ENCODE assay signal across 11 cellular contexts in the genomic region with DNA sequence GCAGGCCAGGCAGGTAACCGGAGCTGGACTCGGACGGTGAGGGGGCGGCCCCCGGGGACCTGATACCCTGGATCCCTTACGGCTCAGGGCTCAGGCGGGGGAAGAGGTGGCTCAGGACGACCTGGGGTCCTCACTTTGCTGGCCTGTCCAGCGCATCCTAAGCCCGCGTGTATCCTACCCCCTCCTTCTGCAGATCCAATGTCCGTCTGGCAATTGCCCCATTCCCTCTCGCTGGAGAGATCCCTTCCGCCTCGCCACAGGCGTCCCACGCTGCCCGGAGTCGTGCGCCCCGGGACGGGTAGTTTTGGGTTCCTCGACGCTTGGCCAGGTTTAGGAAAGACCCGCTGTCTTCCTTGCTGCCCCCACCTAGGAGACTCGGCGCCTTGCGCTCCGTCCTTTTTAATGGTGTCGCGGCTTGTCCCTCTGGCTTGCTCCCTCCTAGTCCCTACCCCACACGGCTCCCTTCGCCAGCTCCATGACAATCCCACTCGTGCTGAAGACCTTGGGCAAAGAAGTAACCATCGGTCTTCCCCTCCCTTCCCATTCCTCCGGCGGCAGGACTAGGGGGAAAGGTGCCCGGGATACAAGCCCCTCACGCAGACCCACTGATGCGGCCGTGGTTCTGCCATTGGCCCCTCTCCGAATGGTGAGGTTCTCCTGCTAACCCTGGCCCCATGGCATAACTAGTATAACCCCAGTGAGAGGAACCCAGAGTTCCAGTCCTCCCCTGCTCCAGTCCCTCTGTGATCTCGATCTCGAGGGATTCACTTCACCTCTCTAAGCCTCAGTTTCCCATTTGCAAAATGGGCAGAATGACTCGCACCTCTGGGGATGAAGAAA.
DNase-seq lines count a peak whose midpoint lies in the region; ATAC-seq and TF ChIP-seq lines count a peak whose summit lies in the region.
"Had no signal": no experiment of that assay in that cellular context is flagged by ENCODE, and none has a peak within 500 bp of the region (broad histone marks: within the 10 kb centered on the region; RNA-seq: fewer than 3 reads in every experiment).

No MANE protein-coding gene starts in this region.

- H3K9ac ChIP-seq in iPS-18a (ENCODE audit: low read length) = no peak overlapping the region
- no peak overlapping the region for H3K9ac ChIP-seq in skeletal muscle tissue (ENCODE audit: low read depth in 1 of 3, low read length in 3 of 3)

- intact Hi-C loops in sigmoid colon (cut with DNase I) = no loop called here

- H3K4me3 Mint-ChIP-seq in T-helper 2 cell treated with Interferon-gamma antibody and Interleukin-4, amounts not matched to agents 5 μg/mL and 100 μg/mL, for 36 hours = peak overlapping the region; percentile 63
- peak overlapping the region; percentile 6 for H3K4me3 Mint-ChIP-seq in activated CD8-positive, alpha-beta T cell treated with anti-CD3 and anti-CD28 coated beads, Interleukin-2, amount 10 ng/mL, durations not matched to agents 7 days and 5 days

- CTCF ChIA-PET in activated CD8-positive, alpha-beta T cell treated with anti-CD3 and anti-CD28 coated beads, Interleukin-2, amount 10 ng/mL, durations not matched to agents 7 days and 5 days (lab: Charles Lee) = interaction anchor here (1.4 kb wide), 1 partner anchor 43 kb away, joined by 5 read pairs; no protein-coding TSS in a partner anchor

- no peak for ATAC-seq in activated CD8-positive, alpha-beta T cell treated with anti-CD3 and anti-CD28 coated beads, Interleukin-2, amount 10 ng/mL, durations not matched to agents 7 days and 5 days

- no peak for DNase-seq in T-helper 2 cell treated with Interferon-gamma antibody and Interleukin-4, amounts not matched to agents 5 μg/mL and 100 μg/mL, for 36 hours (ENCODE audit: low spot score)
- DNase-seq in T-helper 2 cell (no peak), SHP77 treated with DMSO at 0.1 percent for 48 hours (lab: John Stamatoyannopoulos, UW) (no peak), MG63 (no peak), sigmoid colon (no peak)
- DNase-seq in activated CD8-positive, alpha-beta T cell treated with anti-CD3 and anti-CD28 coated beads, Interleukin-2, amount 10 ng/mL, durations not matched to agents 7 days and 5 days = no peak
- DNase-seq: effector memory CD4-positive, alpha-beta T cell; NCI-H446 had no signal

- TF ChIP-seq CTCF in sigmoid colon (IDR thresholded peaks at IDR 0.05) = no peak

- H3K9me3 ChIP-seq in iPS-18a (ENCODE audit: control insufficient read depth, low read depth, low read length) = no peaks in the 10 kb centered on the region
- no peaks in the 10 kb centered on the region for H3K9me3 ChIP-seq in skeletal muscle tissue (ENCODE audit: control insufficient read depth in 3 of 3, low read length in 3 of 3)
- no peaks in the 10 kb centered on the region for H3K9me3 ChIP-seq in MG63
- no peaks in the 10 kb centered on the region for H3K9me3 ChIP-seq in sigmoid colon
- H3K9me3 ChIP-seq: right atrium auricular region had no signal

- H3K4me3 ChIP-seq in iPS-18a (ENCODE audit: low read length) = peak overlapping the region; percentile 65
- peak overlapping the region in 2 of 3 donors; percentile 26 to 29 for H3K4me3 ChIP-seq in skeletal muscle tissue (ENCODE audit: low read length in 3 of 3)
- H3K4me3 ChIP-seq in MG63 = no peak overlapping the region
- no peak overlapping the region for H3K4me3 ChIP-seq in sigmoid colon

- H3K4me1 ChIP-seq in iPS-18a (ENCODE audit: control insufficient read depth, low read depth, low read length) (peaks cover 32% of the 10 kb centered on the region), skeletal muscle tissue (ENCODE audit: control insufficient read depth in 3 of 3, insufficient read depth in 3 of 3, low read length in 3 of 3) (peaks cover 31 to 48% (median 32%) of the 10 kb centered on the region in 3 donors), sigmoid colon (peaks cover 0 to 77% (median 75%) of the 10 kb centered on the region in 4 donors)

- no peak for TF ChIP-seq EP300 in sigmoid colon (IDR thresholded peaks at IDR 0.05)

- H3K36me3 Mint-ChIP-seq in T-helper 2 cell treated with Interferon-gamma antibody and Interleukin-4, amounts not matched to agents 5 μg/mL and 100 μg/mL, for 36 hours (ENCODE audit: low read depth) = no peaks in the 10 kb centered on the region
- H3K36me3 Mint-ChIP-seq in activated CD8-positive, alpha-beta T cell treated with anti-CD3 and anti-CD28 coated beads, Interleukin-2, amount 10 ng/mL, durations not matched to agents 7 days and 5 days (ENCODE audit: low read depth) = no peaks in the 10 kb centered on the region

- no peak for TF ChIP-seq POLR2A in sigmoid colon (IDR thresholded peaks at IDR 0.05)

- WGBS in sigmoid colon, 2 donors = 6% methylated on average over 45 of the region's 45 CpGs

- peaks cover 80% of the 10 kb centered on the region for H3K27me3 Mint-ChIP-seq in T-helper 2 cell treated with Interferon-gamma antibody and Interleukin-4, amounts not matched to agents 5 μg/mL and 100 μg/mL, for 36 hours (ENCODE audit: low read depth)
- peaks cover 75% of the 10 kb centered on the region for H3K27me3 Mint-ChIP-seq in activated CD8-positive, alpha-beta T cell treated with anti-CD3 and anti-CD28 coated beads, Interleukin-2, amount 10 ng/mL, durations not matched to agents 7 days and 5 days (ENCODE audit: low read depth)

- H3K27me3 ChIP-seq in iPS-18a (ENCODE audit: control insufficient read depth, insufficient read depth, low read length) = peaks cover 94% of the 10 kb centered on the region
- H3K27me3 ChIP-seq in skeletal muscle tissue (ENCODE audit: control insufficient read depth in 3 of 3, insufficient read depth in 3 of 3, low read length in 3 of 3) = peaks cover 82 to 90% (median 85%) of the 10 kb centered on the region in 3 donors
- H3K27me3 ChIP-seq in MG63 = peaks cover 3% of the 10 kb centered on the region; the same call in 1 of the 2 replicates
- H3K27me3 ChIP-seq in sigmoid colon = peaks cover 81 to 100% (median 100%) of the 10 kb centered on the region in 3 donors

- POLR2A ChIA-PET in activated CD8-positive, alpha-beta T cell treated with anti-CD3 and anti-CD28 coated beads, Interleukin-2, amount 10 ng/mL, durations not matched to agents 7 days and 5 days (lab: Charles Lee) = no interaction called here

- H3K27ac Mint-ChIP-seq in T-helper 2 cell treated with Interferon-gamma antibody and Interleukin-4, amounts not matched to agents 5 μg/mL and 100 μg/mL, for 36 hours = no peak overlapping the region
- H3K27ac Mint-ChIP-seq in activated CD8-positive, alpha-beta T cell treated with anti-CD3 and anti-CD28 coated beads, Interleukin-2, amount 10 ng/mL, durations not matched to agents 7 days and 5 days = no peak overlapping the region

- H3K4me1 Mint-ChIP-seq in T-helper 2 cell treated with Interferon-gamma antibody and Interleukin-4, amounts not matched to agents 5 μg/mL and 100 μg/mL, for 36 hours (ENCODE audit: low read depth) = peaks cover 26% of the 10 kb centered on the region
- H3K4me1 Mint-ChIP-seq in activated CD8-positive, alpha-beta T cell treated with anti-CD3 and anti-CD28 coated beads, Interleukin-2, amount 10 ng/mL, durations not matched to agents 7 days and 5 days (ENCODE audit: low read depth) = peaks cover 44% of the 10 kb centered on the region

- H3K9me3 Mint-ChIP-seq in T-helper 2 cell treated with Interferon-gamma antibody and Interleukin-4, amounts not matched to agents 5 μg/mL and 100 μg/mL, for 36 hours = no peaks in the 10 kb centered on the region
- H3K9me3 Mint-ChIP-seq in activated CD8-positive, alpha-beta T cell treated with anti-CD3 and anti-CD28 coated beads, Interleukin-2, amount 10 ng/mL, durations not matched to agents 7 days and 5 days (ENCODE audit: insufficient read depth) = no peaks in the 10 kb centered on the region

- no peak overlapping the region for H3K27ac ChIP-seq in iPS-18a (ENCODE audit: low read length)
- no peak overlapping the region for H3K27ac ChIP-seq in skeletal muscle tissue (ENCODE audit: low read depth, low read length)
- H3K27ac ChIP-seq in sigmoid colon = no peak overlapping the region
- H3K27ac ChIP-seq: right atrium auricular region had no signal

- H3K36me3 ChIP-seq in iPS-18a (ENCODE audit: control insufficient read depth, low read depth, low read length) (no peaks in the 10 kb centered on the region), skeletal muscle tissue (ENCODE audit: control insufficient read depth in 3 of 3, insufficient read depth in 3 of 3, low read length in 3 of 3) (no peaks in the 10 kb centered on the region), MG63 (no peaks in the 10 kb centered on the region), sigmoid colon (no peaks in the 10 kb centered on the region)
- H3K36me3 ChIP-seq: right atrium auricular region had no signal

Comparison
In these comparisons a context has a peak if more than half of its experiments do, and no peak if none do; other contexts are left out.
1. H3K4me3 ChIP-seq: peak in iPS-18a (single experiment) and skeletal muscle tissue (2 of 3); none in MG63 (single experiment) and sigmoid colon (0 of 4).